3 cellular contexts compared by ENCODE assay signal in the genomic region with DNA sequence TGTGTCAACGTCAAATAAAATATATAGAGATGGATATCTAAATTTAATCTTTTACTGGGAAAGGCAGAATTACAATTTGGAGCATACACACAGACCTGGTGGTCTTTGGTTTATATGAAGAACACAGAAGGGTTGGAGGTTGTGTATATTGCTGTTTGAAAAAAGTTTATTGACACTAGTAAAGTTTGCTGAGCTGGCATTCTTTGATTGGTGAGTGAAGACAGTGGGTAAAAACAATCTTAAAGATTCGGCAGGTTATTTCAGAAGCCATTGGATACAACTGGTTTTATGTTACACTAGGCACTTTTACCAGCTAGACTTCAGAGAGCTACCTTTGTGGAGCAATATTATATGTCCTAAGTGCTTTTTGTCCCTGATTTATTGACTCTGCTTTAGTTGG.
A peak's percentile ranks its signal among the peaks of the same experiment; 100 is the strongest.
TF ChIP-seq lines count a peak whose summit lies in the region.

No MANE protein-coding gene starts in this region.

TF ChIP-seq in A549, 52 proteins besides CTCF, POLR2A, EP300 and RAD21:
- peak; percentile 74 for TF ChIP-seq MAFK (IDR thresholded peaks at IDR 0.05; ENCODE audit: partially characterized antibody)
- TF ChIP-seq, protein P1, sequence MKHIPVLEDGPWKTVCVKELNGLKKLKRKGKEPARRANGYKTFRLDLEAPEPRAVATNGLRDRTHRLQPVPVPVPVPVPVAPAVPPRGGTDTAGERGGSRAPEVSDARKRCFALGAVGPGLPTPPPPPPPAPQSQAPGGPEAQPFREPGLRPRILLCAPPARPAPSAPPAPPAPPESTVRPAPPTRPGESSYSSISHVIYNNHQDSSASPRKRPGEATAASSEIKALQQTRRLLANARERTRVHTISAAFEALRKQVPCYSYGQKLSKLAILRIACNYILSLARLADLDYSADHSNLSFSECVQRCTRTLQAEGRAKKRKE (CRISPR knock-in tag; IDR thresholded peaks at IDR 0.05; ENCODE audit: low read depth) = no peak
TF ChIP-seq in A549: peak in this region for 1.

TF ChIP-seq in IMR-90, 13 proteins besides CTCF, POLR2A, EP300 and RAD21:
- TF ChIP-seq RCOR1 (IDR thresholded peaks at IDR 0.05; ENCODE audit: insufficient replicate concordance, low read length) = no peak
- no peak for TF ChIP-seq MXI1 (IDR thresholded peaks at IDR 0.05; ENCODE audit: borderline replicate concordance, low read depth, low read length)
- no peak for TF ChIP-seq NFE2L2 (IDR thresholded peaks at IDR 0.05; ENCODE audit: low read depth, low read length)
- TF ChIP-seq MAFK (IDR thresholded peaks at IDR 0.05; ENCODE audit: low read depth, low read length) = peak; percentile 85
- TF ChIP-seq, protein P2, sequence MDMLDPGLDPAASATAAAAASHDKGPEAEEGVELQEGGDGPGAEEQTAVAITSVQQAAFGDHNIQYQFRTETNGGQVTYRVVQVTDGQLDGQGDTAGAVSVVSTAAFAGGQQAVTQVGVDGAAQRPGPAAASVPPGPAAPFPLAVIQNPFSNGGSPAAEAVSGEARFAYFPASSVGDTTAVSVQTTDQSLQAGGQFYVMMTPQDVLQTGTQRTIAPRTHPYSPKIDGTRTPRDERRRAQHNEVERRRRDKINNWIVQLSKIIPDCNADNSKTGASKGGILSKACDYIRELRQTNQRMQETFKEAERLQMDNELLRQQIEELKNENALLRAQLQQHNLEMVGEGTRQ (IDR thresholded peaks at IDR 0.05; ENCODE audit: low read depth, low read length) = no peak
TF ChIP-seq in IMR-90: peak in this region for 1.

TF ChIP-seq in H1, 55 proteins besides CTCF, POLR2A, EP300 and RAD21:
- TF ChIP-seq MAFK (IDR thresholded peaks at IDR 0.05; ENCODE audit: low read depth, low read length) = peak; percentile 60
- TF ChIP-seq BCL11A (IDR thresholded peaks at IDR 0.05; ENCODE audit: low read depth in 2 of 2, low read length in 2 of 2) = no peak
